In genomic region chr10:24467605-24468004, GRCh38 we compare ENCODE assay signal across 16 cellular contexts.
DNase-seq lines count a peak whose midpoint lies in the region; ATAC-seq, FAIRE-seq and TF ChIP-seq lines count a peak whose summit lies in the region.
"Had no signal": no experiment of that assay in that cellular context is flagged by ENCODE, and none has a peak within 500 bp of the region (broad histone marks: within the 10 kb centered on the region; RNA-seq: fewer than 3 reads in every experiment).

No MANE protein-coding gene starts in this region.

- peak overlapping the region; percentile 10 for H3K4me3 Mint-ChIP-seq in activated T-helper 17 cell treated with anti-CD3 and anti-CD28 coated beads, Interleukin-2, amount 50 U/mL, for 72 hours
- H3K4me3 Mint-ChIP-seq: IgD-negative memory B cell had no signal

- no peaks in the 10 kb centered on the region for H3K9me2 ChIP-seq in HCT116 (ENCODE audit: insufficient read depth)

- TF ChIP-seq CTCF in HCT116 (IDR thresholded peaks at IDR 0.05 in 2 of 3, conservative IDR thresholded peaks at IDR 0.05 in 1 of 3; ENCODE audit: borderline replicate concordance in 1 of 3, insufficient read depth in 1 of 3, low read depth in 2 of 3, low read length in 2 of 3) = no peak
- no peak for TF ChIP-seq CTCF in fibroblast of villous mesenchyme (IDR thresholded peaks at IDR 0.05; ENCODE audit: insufficient read depth, low read depth, low read length)
- TF ChIP-seq CTCF in retinal pigment epithelial cell (conservative IDR thresholded peaks at IDR 0.05; ENCODE audit: low read depth, low read length) = no peak

- peaks cover 5% of the 10 kb centered on the region for H3K36me3 Mint-ChIP-seq in activated T-helper 17 cell treated with anti-CD3 and anti-CD28 coated beads, Interleukin-2, amount 50 U/mL, for 72 hours (ENCODE audit: low read depth)
- H3K36me3 Mint-ChIP-seq: IgD-negative memory B cell had no signal

- POLR2A ChIA-PET in HCT116 (lab: Charles Lee) = no interaction called here

- H3K9ac ChIP-seq in HCT116 (ENCODE audit: low read length) = no peak overlapping the region

- CTCF ChIA-PET in HCT116 (lab: Charles Lee) = no interaction called here

- DNase-seq in HCT116 (ENCODE audit: low read depth, low spot score) = no peak
- peak; percentile 11 for DNase-seq in fibroblast of villous mesenchyme (ENCODE audit: low read depth)
- DNase-seq in retinal pigment epithelial cell (ENCODE audit: low read depth) = no peak
- no peak for DNase-seq in HTR-8/SVneo (ENCODE audit: insufficient read length, low spot score)
- no peak for DNase-seq in NCI-H146 treated with DMSO at 0.1 percent for 48 hours (lab: John Stamatoyannopoulos, UW; ENCODE audit: unreplicated experiment)
- DNase-seq: activated CD4-positive, alpha-beta T cell treated with anti-CD3 and anti-CD28 coated beads for 1 hour; activated T-cell treated with anti-CD3 and anti-CD28 coated beads, Interleukin-2, amount 50 U/mL, for 72 hours; C1 segment of cervical spinal cord; foreskin melanocyte; NCI-H187 treated with DMSO at 0.1 percent for 48 hours had no signal

- no peaks in the 10 kb centered on the region for H3K9me3 ChIP-seq in HCT116 (ENCODE audit: control insufficient read depth in 1 of 2, insufficient read depth in 1 of 2, low read depth in 1 of 2, low read length in 2 of 2)
- H3K9me3 ChIP-seq: neutrophil had no signal

- ATAC-seq in HCT116 = no peak
- no peak for ATAC-seq in activated T-helper 17 cell treated with anti-CD3 and anti-CD28 coated beads, Interleukin-2, amount 50 U/mL, for 72 hours (replicated peaks)
- ATAC-seq in GM21737 (IDR thresholded peaks at IDR 0.05; ENCODE audit: unreplicated experiment) = no peak
- ATAC-seq in HG02970 (IDR thresholded peaks at IDR 0.05; ENCODE audit: low FRiP score, unreplicated experiment) = no peak
- ATAC-seq: activated T-cell treated with anti-CD3 and anti-CD28 coated beads, Interleukin-2, amount 50 U/mL, for 72 hours had no signal

- RAD21 ChIA-PET in HCT116 (lab: Charles Lee; ENCODE audit: low non-redundant PET in 1 of 2, low total read pairs in 2 of 2, uncharacterized antibody in 2 of 2, unreplicated experiment in 2 of 2) = no interaction called here

- no TSS peak for BruUV-seq in HCT116 (replicated peaks; lab: Mats Ljungman, UMichigan)

- peak overlapping the region; percentile 73 for H3K4me2 ChIP-seq in HCT116 (ENCODE audit: low read length)

- H3K4me3 ChIP-seq in HCT116 (replicated peaks in 1 of 2; ENCODE audit: low read depth in 1 of 2, low read length in 2 of 2) (no peak overlapping the region; a peak in 1 of 4 replicates), fibroblast of villous mesenchyme (ENCODE audit: low read depth, low read length) (no peak overlapping the region), retinal pigment epithelial cell (ENCODE audit: low read length) (peak overlapping the region; percentile 58)
- H3K4me3 ChIP-seq: cardiac muscle cell had no signal

- H3K79me2 ChIP-seq in HCT116 (ENCODE audit: insufficient read depth, low read length) = no peaks in the 10 kb centered on the region

- peaks cover 36% of the 10 kb centered on the region for H3K4me1 Mint-ChIP-seq in activated T-helper 17 cell treated with anti-CD3 and anti-CD28 coated beads, Interleukin-2, amount 50 U/mL, for 72 hours

- peaks cover 7 to 27% of the 10 kb centered on the region in 2 experiments; a peak in 3 of 4 replicates for H3K4me1 ChIP-seq in HCT116 (ENCODE audit: control insufficient read depth in 1 of 2, insufficient read depth in 2 of 2, low read length in 2 of 2)

- TF ChIP-seq POLR2A in HCT116 (IDR thresholded peaks at IDR 0.05; ENCODE audit: borderline replicate concordance, extremely low read depth, insufficient read depth, insufficient read length) = no peak

- H2AFZ ChIP-seq in HCT116 (ENCODE audit: low read depth, low read length, poor library complexity, severe bottlenecking) = no peak overlapping the region

- no peaks in the 10 kb centered on the region for H3K27me3 ChIP-seq in HCT116 (ENCODE audit: insufficient read depth, low read length)
- H3K27me3 ChIP-seq: cardiac muscle cell, neutrophil had no signal

- no peak overlapping the region for H3K27ac ChIP-seq in HCT116 (ENCODE audit: low read depth, low read length)
- H3K27ac ChIP-seq: cardiac muscle cell, neutrophil had no signal

- peaks cover 4% of the 10 kb centered on the region for H3K9me3 Mint-ChIP-seq in activated T-helper 17 cell treated with anti-CD3 and anti-CD28 coated beads, Interleukin-2, amount 50 U/mL, for 72 hours
- H3K9me3 Mint-ChIP-seq: activated T-cell treated with anti-CD3 and anti-CD28 coated beads, Interleukin-2, amount 50 U/mL, for 72 hours had no signal

- no peak overlapping the region for H3K27ac Mint-ChIP-seq in activated T-helper 17 cell treated with anti-CD3 and anti-CD28 coated beads, Interleukin-2, amount 50 U/mL, for 72 hours
- H3K27ac Mint-ChIP-seq: IgD-negative memory B cell had no signal

- H3K36me3 ChIP-seq in HCT116 (ENCODE audit: control insufficient read depth in 1 of 2, insufficient read depth in 2 of 2, low read length in 2 of 2) = no peaks in the 10 kb centered on the region
- H3K36me3 ChIP-seq: cardiac muscle cell, neutrophil had no signal

- peaks cover 14% of the 10 kb centered on the region for H3K27me3 Mint-ChIP-seq in activated T-helper 17 cell treated with anti-CD3 and anti-CD28 coated beads, Interleukin-2, amount 50 U/mL, for 72 hours
- H3K27me3 Mint-ChIP-seq: IgD-negative memory B cell had no signal

- intact Hi-C loops in HCT116 (cut with micrococcal nuclease) = loop anchor here (2.0 kb wide), 1 partner anchor 15 kb away; no protein-coding TSS in a partner anchor

- FAIRE-seq in HTR-8/SVneo (lab: Jason Lieb, UNC) = no peak

- no peak for TF ChIP-seq RAD21 in HCT116 (IDR thresholded peaks at IDR 0.05; ENCODE audit: low read depth)

- H4K20me1 ChIP-seq in HCT116 (ENCODE audit: insufficient read depth) = no peaks in the 10 kb centered on the region

TF ChIP-seq in HCT116, 20 proteins besides CTCF, POLR2A, EP300 and RAD21 (continues in another document):
- no peak for TF ChIP-seq REST (IDR thresholded peaks at IDR 0.05; ENCODE audit: low read depth)
- no peak for TF ChIP-seq CEBPB (IDR thresholded peaks at IDR 0.05; ENCODE audit: low read depth)
- no peak for TF ChIP-seq ZNF274 (IDR thresholded peaks at IDR 0.05; ENCODE audit: low read depth, low read length)
- TF ChIP-seq JUND (IDR thresholded peaks at IDR 0.05) = no peak
- TF ChIP-seq CBX3 (IDR thresholded peaks at IDR 0.05; ENCODE audit: low read depth) = no peak
- no peak for TF ChIP-seq TCF7L2 (IDR thresholded peaks at IDR 0.05; ENCODE audit: borderline replicate concordance, extremely low read depth, insufficient read depth, insufficient read length)
- no peak for TF ChIP-seq POLR2AphosphoS5 (IDR thresholded peaks at IDR 0.05; ENCODE audit: low read depth, low read length)
- TF ChIP-seq FOSL1 (IDR thresholded peaks at IDR 0.05; ENCODE audit: low read depth) = no peak
- no peak for TF ChIP-seq YY1 (IDR thresholded peaks at IDR 0.05; ENCODE audit: extremely low read depth, insufficient replicate concordance, low read depth, low read length)
- TF ChIP-seq SRF (IDR thresholded peaks at IDR 0.05; ENCODE audit: low read depth) = no peak
- no peak for TF ChIP-seq EZH2 (IDR thresholded peaks at IDR 0.05)
- TF ChIP-seq ZBTB33 (IDR thresholded peaks at IDR 0.05; ENCODE audit: extremely low read depth, insufficient replicate concordance, low read length) = no peak
- TF ChIP-seq EZH2phosphoT487 (IDR thresholded peaks at IDR 0.05; ENCODE audit: borderline replicate concordance) = no peak
- TF ChIP-seq EGR1 (IDR thresholded peaks at IDR 0.05; ENCODE audit: low read depth) = no peak
- no peak for TF ChIP-seq SIN3A (IDR thresholded peaks at IDR 0.05; ENCODE audit: low read depth)
- no peak for TF ChIP-seq MAX (IDR thresholded peaks at IDR 0.05)
